1 cellular context compared by ENCODE assay signal in the genomic region with DNA sequence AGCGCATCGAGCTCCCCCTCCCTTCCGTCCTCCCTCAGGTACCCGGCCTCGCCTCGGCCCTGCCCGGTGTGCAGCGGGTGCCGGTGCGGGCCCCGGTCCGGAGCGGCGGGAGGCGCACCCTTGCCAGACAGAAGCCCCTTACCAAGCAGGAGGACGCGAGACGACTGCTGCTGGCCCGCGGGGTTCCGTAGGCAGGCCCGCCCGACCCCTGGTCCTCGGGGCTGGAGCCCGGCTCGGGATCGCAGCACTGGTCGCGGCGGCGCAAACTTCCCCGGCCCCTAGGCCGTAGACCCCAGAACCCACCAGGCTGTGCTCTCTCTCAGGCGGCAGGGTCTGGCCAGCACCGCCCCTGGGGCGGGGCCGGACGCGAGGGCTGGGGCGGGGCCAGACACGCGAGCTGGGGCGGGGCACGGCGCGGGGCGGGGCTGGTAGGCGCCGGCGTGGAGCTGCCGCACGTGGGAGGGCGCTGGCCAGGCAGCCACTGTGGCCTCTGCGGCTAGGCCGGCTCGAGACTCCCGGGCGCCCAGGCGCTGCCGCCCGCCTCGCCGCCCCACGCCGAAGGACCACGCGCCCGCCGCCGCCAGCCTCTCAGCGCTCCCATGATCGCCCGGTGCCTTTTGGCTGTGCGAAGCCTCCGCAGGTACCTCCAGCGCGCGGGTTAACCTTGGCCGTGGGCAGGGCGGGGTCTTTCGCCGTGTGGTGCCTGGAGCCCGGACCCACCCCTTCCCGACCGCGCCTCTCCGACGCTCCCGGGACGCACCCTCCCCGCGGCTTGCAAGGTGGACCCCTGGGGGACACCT.
TF ChIP-seq lines count a peak whose summit lies in the region.

A gene (plus strand): TSS at position 431 of the 800 bp plus-strand sequence. CDS start 169 bp downstream, at position 600.
A gene with protein sequence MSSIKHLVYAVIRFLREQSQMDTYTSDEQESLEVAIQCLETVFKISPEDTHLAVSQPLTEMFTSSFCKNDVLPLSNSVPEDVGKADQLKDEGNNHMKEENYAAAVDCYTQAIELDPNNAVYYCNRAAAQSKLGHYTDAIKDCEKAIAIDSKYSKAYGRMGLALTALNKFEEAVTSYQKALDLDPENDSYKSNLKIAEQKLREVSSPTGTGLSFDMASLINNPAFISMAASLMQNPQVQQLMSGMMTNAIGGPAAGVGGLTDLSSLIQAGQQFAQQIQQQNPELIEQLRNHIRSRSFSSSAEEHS (minus strand): TSS at position 335 of the 800 bp plus-strand sequence. CDS start 1,302 bp downstream, outside the sequence.

TF ChIP-seq in HEK293, 187 proteins besides CTCF, POLR2A, EP300 and RAD21 (continued from another document and continues in another):
- TF ChIP-seq ZBTB17 (tag by site-specific recombination; IDR thresholded peaks at IDR 0.05) (peak; percentile 96), ZNF830 (tag by site-specific recombination; IDR thresholded peaks at IDR 0.05; ENCODE audit: low read depth) (no peak), ZNF549 (tag by site-specific recombination; IDR thresholded peaks at IDR 0.05) (no peak), ZFP69B (tag by site-specific recombination; IDR thresholded peaks at IDR 0.05) (no peak), SCRT1 (tag by site-specific recombination; IDR thresholded peaks at IDR 0.05; ENCODE audit: borderline replicate concordance) (no peak), ZFP3 (tag by site-specific recombination; IDR thresholded peaks at IDR 0.05; ENCODE audit: low read depth) (no peak), ZNF837 (tag by site-specific recombination; IDR thresholded peaks at IDR 0.05) (no peak), ZNF114 (tag by site-specific recombination; IDR thresholded peaks at IDR 0.05) (no peak), ZNF843 (tag by site-specific recombination; IDR thresholded peaks at IDR 0.05) (0 out of 2 replicates have a peak, but pooled peaks have one; percentile 17), ZNF473 (tag by site-specific recombination; IDR thresholded peaks at IDR 0.05) (no peak), ZNF138 (tag by site-specific recombination; IDR thresholded peaks at IDR 0.05; ENCODE audit: borderline replicate concordance) (no peak), ZNF423 (tag by site-specific recombination; IDR thresholded peaks at IDR 0.05) (peak; percentile 20; the same call in 1 of the 2 replicates), ZNF626 (tag by site-specific recombination; IDR thresholded peaks at IDR 0.05) (no peak), ZNF10 (tag by site-specific recombination; IDR thresholded peaks at IDR 0.05) (no peak), TRIM28 (IDR thresholded peaks at IDR 0.05; ENCODE audit: borderline replicate concordance, low read length) (no peak), KLF16 (tag by site-specific recombination; IDR thresholded peaks at IDR 0.05) (no peak), ZEB2 (tag by site-specific recombination; IDR thresholded peaks at IDR 0.05) (no peak; the same call in 1 of the 2 replicates), GLIS2 (tag by site-specific recombination; IDR thresholded peaks at IDR 0.05) (peak; percentile 86), ZXDB (tag by site-specific recombination; IDR thresholded peaks at IDR 0.05) (0 out of 2 replicates have a peak, but pooled peaks have one; percentile 36), TCF7L2 (IDR thresholded peaks at IDR 0.05; ENCODE audit: borderline replicate concordance, low read depth, low read length) (no peak), ZNF558 (tag by site-specific recombination; IDR thresholded peaks at IDR 0.05) (no peak), HOXA7 (CRISPR knock-in tag; IDR thresholded peaks at IDR 0.05; ENCODE audit: borderline replicate concordance) (no peak), ZFP37 (tag by site-specific recombination; IDR thresholded peaks at IDR 0.05) (peak; percentile 46; the same call in 1 of the 2 replicates), ZNF747 (tag by site-specific recombination; IDR thresholded peaks at IDR 0.05) (no peak), KLF7 (tag by site-specific recombination; IDR thresholded peaks at IDR 0.05; ENCODE audit: borderline replicate concordance) (0 out of 2 replicates have a peak, but pooled peaks have one; percentile 41), ZNF501 (tag by site-specific recombination; IDR thresholded peaks at IDR 0.05) (peak; percentile 86; the same call in 1 of the 2 replicates), SP2 (tag by site-specific recombination; IDR thresholded peaks at IDR 0.05) (peak; percentile 20), ZNF302 (tag by site-specific recombination; IDR thresholded peaks at IDR 0.05; ENCODE audit: low read depth) (no peak)
- TF ChIP-seq, protein P1, sequence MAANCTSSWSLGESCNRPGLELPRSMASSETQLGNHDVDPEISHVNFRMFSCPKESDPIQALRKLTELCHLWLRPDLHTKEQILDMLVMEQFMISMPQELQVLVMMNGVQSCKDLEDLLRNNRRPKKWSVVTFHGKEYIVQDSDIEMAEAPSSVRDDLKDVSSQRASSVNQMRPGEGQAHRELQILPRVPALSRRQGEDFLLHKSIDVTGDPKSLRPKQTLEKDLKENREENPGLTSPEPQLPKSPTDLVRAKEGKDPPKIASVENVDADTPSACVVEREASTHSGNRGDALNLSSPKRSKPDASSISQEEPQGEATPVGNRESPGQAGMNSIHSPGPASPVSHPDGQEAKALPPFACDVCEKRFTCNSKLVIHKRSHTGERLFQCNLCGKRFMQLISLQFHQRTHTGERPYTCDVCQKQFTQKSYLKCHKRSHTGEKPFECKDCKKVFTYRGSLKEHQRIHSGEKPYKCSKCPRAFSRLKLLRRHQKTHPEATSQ (tag by site-specific recombination; IDR thresholded peaks at IDR 0.05): no peak
- TF ChIP-seq, protein P2, sequence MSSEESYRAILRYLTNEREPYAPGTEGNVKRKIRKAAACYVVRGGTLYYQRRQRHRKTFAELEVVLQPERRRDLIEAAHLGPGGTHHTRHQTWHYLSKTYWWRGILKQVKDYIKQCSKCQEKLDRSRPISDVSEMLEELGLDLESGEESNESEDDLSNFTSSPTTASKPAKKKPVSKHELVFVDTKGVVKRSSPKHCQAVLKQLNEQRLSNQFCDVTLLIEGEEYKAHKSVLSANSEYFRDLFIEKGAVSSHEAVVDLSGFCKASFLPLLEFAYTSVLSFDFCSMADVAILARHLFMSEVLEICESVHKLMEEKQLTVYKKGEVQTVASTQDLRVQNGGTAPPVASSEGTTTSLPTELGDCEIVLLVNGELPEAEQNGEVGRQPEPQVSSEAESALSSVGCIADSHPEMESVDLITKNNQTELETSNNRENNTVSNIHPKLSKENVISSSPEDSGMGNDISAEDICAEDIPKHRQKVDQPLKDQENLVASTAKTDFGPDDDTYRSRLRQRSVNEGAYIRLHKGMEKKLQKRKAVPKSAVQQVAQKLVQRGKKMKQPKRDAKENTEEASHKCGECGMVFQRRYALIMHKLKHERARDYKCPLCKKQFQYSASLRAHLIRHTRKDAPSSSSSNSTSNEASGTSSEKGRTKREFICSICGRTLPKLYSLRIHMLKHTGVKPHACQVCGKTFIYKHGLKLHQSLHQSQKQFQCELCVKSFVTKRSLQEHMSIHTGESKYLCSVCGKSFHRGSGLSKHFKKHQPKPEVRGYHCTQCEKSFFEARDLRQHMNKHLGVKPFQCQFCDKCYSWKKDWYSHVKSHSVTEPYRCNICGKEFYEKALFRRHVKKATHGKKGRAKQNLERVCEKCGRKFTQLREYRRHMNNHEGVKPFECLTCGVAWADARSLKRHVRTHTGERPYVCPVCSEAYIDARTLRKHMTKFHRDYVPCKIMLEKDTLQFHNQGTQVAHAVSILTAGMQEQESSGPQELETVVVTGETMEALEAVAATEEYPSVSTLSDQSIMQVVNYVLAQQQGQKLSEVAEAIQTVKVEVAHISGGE (tag by site-specific recombination; conservative IDR thresholded peaks at IDR 0.05; ENCODE audit: low read depth): peak; percentile 33; the same call in 1 of the 2 replicates
- TF ChIP-seq, protein P3, sequence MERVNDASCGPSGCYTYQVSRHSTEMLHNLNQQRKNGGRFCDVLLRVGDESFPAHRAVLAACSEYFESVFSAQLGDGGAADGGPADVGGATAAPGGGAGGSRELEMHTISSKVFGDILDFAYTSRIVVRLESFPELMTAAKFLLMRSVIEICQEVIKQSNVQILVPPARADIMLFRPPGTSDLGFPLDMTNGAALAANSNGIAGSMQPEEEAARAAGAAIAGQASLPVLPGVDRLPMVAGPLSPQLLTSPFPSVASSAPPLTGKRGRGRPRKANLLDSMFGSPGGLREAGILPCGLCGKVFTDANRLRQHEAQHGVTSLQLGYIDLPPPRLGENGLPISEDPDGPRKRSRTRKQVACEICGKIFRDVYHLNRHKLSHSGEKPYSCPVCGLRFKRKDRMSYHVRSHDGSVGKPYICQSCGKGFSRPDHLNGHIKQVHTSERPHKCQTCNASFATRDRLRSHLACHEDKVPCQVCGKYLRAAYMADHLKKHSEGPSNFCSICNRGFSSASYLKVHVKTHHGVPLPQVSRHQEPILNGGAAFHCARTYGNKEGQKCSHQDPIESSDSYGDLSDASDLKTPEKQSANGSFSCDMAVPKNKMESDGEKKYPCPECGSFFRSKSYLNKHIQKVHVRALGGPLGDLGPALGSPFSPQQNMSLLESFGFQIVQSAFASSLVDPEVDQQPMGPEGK (tag by site-specific recombination; IDR thresholded peaks at IDR 0.05): peak; percentile 63; the same call in 1 of the 2 replicates
- TF ChIP-seq, protein P4, sequence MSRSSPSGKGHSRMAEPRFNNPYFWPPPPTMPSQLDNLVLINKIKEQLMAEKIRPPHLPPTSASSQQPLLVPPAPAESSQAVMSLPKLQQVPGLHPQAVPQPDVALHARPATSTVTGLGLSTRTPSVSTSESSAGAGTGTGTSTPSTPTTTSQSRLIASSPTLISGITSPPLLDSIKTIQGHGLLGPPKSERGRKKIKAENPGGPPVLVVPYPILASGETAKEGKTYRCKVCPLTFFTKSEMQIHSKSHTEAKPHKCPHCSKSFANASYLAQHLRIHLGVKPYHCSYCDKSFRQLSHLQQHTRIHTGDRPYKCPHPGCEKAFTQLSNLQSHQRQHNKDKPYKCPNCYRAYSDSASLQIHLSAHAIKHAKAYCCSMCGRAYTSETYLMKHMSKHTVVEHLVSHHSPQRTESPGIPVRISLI (tag by site-specific recombination; IDR thresholded peaks at IDR 0.05): no peak
- TF ChIP-seq, protein P5, sequence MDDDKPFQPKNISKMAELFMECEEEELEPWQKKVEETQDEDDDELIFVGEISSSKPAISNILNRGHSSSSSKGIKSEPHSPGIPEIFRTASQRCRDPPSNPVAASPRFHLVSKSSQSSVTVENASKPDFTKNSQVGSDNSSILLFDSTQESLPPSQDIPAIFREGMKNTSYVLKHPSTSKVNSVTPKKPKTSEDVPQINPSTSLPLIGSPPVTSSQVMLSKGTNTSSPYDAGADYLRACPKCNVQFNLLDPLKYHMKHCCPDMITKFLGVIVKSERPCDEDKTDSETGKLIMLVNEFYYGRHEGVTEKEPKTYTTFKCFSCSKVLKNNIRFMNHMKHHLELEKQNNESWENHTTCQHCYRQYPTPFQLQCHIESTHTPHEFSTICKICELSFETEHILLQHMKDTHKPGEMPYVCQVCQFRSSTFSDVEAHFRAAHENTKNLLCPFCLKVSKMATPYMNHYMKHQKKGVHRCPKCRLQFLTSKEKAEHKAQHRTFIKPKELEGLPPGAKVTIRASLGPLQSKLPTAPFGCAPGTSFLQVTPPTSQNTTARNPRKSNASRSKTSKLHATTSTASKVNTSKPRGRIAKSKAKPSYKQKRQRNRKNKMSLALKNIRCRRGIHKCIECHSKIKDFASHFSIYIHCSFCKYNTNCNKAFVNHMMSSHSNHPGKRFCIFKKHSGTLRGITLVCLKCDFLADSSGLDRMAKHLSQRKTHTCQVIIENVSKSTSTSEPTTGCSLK (tag by site-specific recombination; IDR thresholded peaks at IDR 0.05): no peak
- TF ChIP-seq, protein P6, sequence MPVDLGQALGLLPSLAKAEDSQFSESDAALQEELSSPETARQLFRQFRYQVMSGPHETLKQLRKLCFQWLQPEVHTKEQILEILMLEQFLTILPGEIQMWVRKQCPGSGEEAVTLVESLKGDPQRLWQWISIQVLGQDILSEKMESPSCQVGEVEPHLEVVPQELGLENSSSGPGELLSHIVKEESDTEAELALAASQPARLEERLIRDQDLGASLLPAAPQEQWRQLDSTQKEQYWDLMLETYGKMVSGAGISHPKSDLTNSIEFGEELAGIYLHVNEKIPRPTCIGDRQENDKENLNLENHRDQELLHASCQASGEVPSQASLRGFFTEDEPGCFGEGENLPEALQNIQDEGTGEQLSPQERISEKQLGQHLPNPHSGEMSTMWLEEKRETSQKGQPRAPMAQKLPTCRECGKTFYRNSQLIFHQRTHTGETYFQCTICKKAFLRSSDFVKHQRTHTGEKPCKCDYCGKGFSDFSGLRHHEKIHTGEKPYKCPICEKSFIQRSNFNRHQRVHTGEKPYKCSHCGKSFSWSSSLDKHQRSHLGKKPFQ (tag by site-specific recombination; IDR thresholded peaks at IDR 0.05): no peak
- TF ChIP-seq, protein P7, sequence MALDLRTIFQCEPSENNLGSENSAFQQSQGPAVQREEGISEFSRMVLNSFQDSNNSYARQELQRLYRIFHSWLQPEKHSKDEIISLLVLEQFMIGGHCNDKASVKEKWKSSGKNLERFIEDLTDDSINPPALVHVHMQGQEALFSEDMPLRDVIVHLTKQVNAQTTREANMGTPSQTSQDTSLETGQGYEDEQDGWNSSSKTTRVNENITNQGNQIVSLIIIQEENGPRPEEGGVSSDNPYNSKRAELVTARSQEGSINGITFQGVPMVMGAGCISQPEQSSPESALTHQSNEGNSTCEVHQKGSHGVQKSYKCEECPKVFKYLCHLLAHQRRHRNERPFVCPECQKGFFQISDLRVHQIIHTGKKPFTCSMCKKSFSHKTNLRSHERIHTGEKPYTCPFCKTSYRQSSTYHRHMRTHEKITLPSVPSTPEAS (tag by site-specific recombination; IDR thresholded peaks at IDR 0.05): 0 out of 2 replicates have a peak, but pooled peaks have one; percentile 19
- TF ChIP-seq, protein P8, sequence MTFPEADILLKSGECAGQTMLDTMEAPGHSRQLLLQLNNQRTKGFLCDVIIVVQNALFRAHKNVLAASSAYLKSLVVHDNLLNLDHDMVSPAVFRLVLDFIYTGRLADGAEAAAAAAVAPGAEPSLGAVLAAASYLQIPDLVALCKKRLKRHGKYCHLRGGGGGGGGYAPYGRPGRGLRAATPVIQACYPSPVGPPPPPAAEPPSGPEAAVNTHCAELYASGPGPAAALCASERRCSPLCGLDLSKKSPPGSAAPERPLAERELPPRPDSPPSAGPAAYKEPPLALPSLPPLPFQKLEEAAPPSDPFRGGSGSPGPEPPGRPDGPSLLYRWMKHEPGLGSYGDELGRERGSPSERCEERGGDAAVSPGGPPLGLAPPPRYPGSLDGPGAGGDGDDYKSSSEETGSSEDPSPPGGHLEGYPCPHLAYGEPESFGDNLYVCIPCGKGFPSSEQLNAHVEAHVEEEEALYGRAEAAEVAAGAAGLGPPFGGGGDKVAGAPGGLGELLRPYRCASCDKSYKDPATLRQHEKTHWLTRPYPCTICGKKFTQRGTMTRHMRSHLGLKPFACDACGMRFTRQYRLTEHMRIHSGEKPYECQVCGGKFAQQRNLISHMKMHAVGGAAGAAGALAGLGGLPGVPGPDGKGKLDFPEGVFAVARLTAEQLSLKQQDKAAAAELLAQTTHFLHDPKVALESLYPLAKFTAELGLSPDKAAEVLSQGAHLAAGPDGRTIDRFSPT (tag by site-specific recombination; IDR thresholded peaks at IDR 0.05): 0 out of 2 replicates have a peak, but pooled peaks have one; percentile 15
- TF ChIP-seq, protein P9, sequence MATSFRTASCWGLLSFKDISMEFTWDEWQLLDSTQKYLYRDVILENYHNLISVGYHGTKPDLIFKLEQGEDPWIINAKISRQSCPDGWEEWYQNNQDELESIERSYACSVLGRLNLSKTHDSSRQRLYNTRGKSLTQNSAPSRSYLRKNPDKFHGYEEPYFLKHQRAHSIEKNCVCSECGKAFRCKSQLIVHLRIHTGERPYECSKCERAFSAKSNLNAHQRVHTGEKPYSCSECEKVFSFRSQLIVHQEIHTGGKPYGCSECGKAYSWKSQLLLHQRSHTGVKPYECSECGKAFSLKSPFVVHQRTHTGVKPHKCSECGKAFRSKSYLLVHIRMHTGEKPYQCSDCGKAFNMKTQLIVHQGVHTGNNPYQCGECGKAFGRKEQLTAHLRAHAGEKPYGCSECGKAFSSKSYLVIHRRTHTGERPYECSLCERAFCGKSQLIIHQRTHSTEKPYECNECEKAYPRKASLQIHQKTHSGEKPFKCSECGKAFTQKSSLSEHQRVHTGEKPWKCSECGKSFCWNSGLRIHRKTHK (tag by site-specific recombination; IDR thresholded peaks at IDR 0.05): no peak
